18 cellular contexts compared by ENCODE assay signal in genomic region chr16:68357521-68357922, GRCh38.
"Had no signal": no experiment of that assay in that cellular context is flagged by ENCODE, and none has a peak within 500 bp of the region (broad histone marks: within the 10 kb centered on the region; RNA-seq: fewer than 3 reads in every experiment).

No MANE protein-coding gene starts in this region.

- H3K4me3 Mint-ChIP-seq: nephron; stimulated activated memory B cell treated with anti-CD40 and anti-IgM and Interleukin-4, amounts not matched to agents 10 μg/mL and 1 μg/mL and 100 μg/mL, for 72 hours had no signal

- DNase-seq: activated CD4-positive, alpha-beta T cell treated with anti-CD3 and anti-CD28 coated beads, Interleukin-2, amount 50 U/mL, for 48 hours; activated CD4-positive, CD25-positive, alpha-beta regulatory T cell treated with anti-CD3 and anti-CD28 coated beads, Interleukin-2, amount 50 U/mL, for 72 hours; activated CD8-positive, alpha-beta memory T cell treated with anti-CD3 and anti-CD28 coated beads, Interleukin-2, amount 10 ng/mL, durations not matched to agents 7 days and 5 days; activated naive CD4-positive, alpha-beta T cell treated with Interleukin-2 at 50 U/mL for 16 hours; cortex of kidney; heart right ventricle; lower lobe of right lung; nucleus accumbens; spleen; stimulated activated CD4-positive, alpha-beta T cell treated with anti-CD3 and anti-CD28 coated beads, Interleukin-4, amount 100 ng/mL, for 4 hours; testis; upper lobe of left lung had no signal

- H3K9me3 Mint-ChIP-seq: activated T-helper 2 cell treated with anti-CD3 and anti-CD28 coated beads, Interferon-gamma antibody, Interleukin-2, Interleukin-4, amounts not matched to agents 10 μg/mL and 5 μg/mL and 100 μg/mL, durations not matched to agents 14 hours and 24 hours and 36 hours; nephron; stimulated activated memory B cell treated with anti-CD40 and anti-IgM and Interleukin-4, amounts not matched to agents 10 μg/mL and 1 μg/mL and 100 μg/mL, for 72 hours had no signal

- H3K4me1 ChIP-seq: ascending aorta had no signal

- H3K27me3 ChIP-seq: ascending aorta, gastroesophageal sphincter, heart right ventricle, spleen, testis, upper lobe of left lung had no signal

- H3K4me3 ChIP-seq: ascending aorta, gastroesophageal sphincter, heart right ventricle, lower lobe of right lung, spleen, testis, upper lobe of left lung had no signal

- H3K27ac ChIP-seq: ascending aorta, gastroesophageal sphincter, lower lobe of right lung, testis, upper lobe of left lung, VCaP had no signal

- ATAC-seq: gastroesophageal sphincter; heart right ventricle; lower lobe of right lung; stimulated activated memory B cell treated with anti-CD40 and anti-IgM and Interleukin-4, amounts not matched to agents 10 μg/mL and 1 μg/mL and 100 μg/mL, for 72 hours had no signal

- H3K27me3 Mint-ChIP-seq: activated CD8-positive, alpha-beta memory T cell treated with anti-CD3 and anti-CD28 coated beads, Interleukin-2, amount 10 ng/mL, durations not matched to agents 7 days and 5 days; stimulated activated memory B cell treated with anti-CD40 and anti-IgM and Interleukin-4, amounts not matched to agents 10 μg/mL and 1 μg/mL and 100 μg/mL, for 72 hours had no signal

- H3K27ac Mint-ChIP-seq: activated T-helper 2 cell treated with anti-CD3 and anti-CD28 coated beads, Interferon-gamma antibody, Interleukin-2, Interleukin-4, amounts not matched to agents 10 μg/mL and 5 μg/mL and 100 μg/mL, durations not matched to agents 14 hours and 24 hours and 36 hours; nephron; stimulated activated memory B cell treated with anti-CD40 and anti-IgM and Interleukin-4, amounts not matched to agents 10 μg/mL and 1 μg/mL and 100 μg/mL, for 72 hours had no signal

- H3K9me3 ChIP-seq: ascending aorta, gastroesophageal sphincter, heart right ventricle, lower lobe of right lung, spleen, testis, upper lobe of left lung had no signal
